Comparison of ENCODE assay signal across 1 cellular context in genomic region chr5:149435660-149436059, GRCh38.
TF ChIP-seq lines count a peak whose summit lies in the region.

No MANE protein-coding gene starts in this region.

TF ChIP-seq in IMR-90, 13 proteins besides CTCF, POLR2A, EP300 and RAD21 (continued from another document):
- TF ChIP-seq, protein P1, sequence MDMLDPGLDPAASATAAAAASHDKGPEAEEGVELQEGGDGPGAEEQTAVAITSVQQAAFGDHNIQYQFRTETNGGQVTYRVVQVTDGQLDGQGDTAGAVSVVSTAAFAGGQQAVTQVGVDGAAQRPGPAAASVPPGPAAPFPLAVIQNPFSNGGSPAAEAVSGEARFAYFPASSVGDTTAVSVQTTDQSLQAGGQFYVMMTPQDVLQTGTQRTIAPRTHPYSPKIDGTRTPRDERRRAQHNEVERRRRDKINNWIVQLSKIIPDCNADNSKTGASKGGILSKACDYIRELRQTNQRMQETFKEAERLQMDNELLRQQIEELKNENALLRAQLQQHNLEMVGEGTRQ (IDR thresholded peaks at IDR 0.05; ENCODE audit: low read depth, low read length): no peak
- TF ChIP-seq MAZ (IDR thresholded peaks at IDR 0.05; ENCODE audit: borderline replicate concordance, low read depth, low read length) (no peak), CEBPB (IDR thresholded peaks at IDR 0.05; ENCODE audit: low read depth, low read length) (no peak), CHD1 (IDR thresholded peaks at IDR 0.05; ENCODE audit: low read depth, low read length) (no peak), MAFK (IDR thresholded peaks at IDR 0.05; ENCODE audit: low read depth, low read length) (no peak), SMC3 (IDR thresholded peaks at IDR 0.05; ENCODE audit: low read depth, low read length) (no peak), RFX5 (IDR thresholded peaks at IDR 0.05; ENCODE audit: low read depth, low read length) (no peak), FOS (IDR thresholded peaks at IDR 0.05; ENCODE audit: low read depth, low read length) (no peak), BHLHE40 (IDR thresholded peaks at IDR 0.05; ENCODE audit: low read depth, low read length) (no peak)
- TF ChIP-seq, protein P2, sequence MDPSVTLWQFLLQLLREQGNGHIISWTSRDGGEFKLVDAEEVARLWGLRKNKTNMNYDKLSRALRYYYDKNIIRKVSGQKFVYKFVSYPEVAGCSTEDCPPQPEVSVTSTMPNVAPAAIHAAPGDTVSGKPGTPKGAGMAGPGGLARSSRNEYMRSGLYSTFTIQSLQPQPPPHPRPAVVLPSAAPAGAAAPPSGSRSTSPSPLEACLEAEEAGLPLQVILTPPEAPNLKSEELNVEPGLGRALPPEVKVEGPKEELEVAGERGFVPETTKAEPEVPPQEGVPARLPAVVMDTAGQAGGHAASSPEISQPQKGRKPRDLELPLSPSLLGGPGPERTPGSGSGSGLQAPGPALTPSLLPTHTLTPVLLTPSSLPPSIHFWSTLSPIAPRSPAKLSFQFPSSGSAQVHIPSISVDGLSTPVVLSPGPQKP (IDR thresholded peaks at IDR 0.05; ENCODE audit: borderline replicate concordance, low read depth, low read length): no peak
